Comparison of ENCODE assay signal across 8 cellular contexts in genomic region chr12:96399919-96400630, GRCh38. TPM values are rescaled to one million over a fixed set of nuclear protein-coding genes. Genes with fewer than 3 reads are reported as not detected.
DNase-seq lines count a peak whose midpoint lies in the region; ATAC-seq, FAIRE-seq and TF ChIP-seq lines count a peak whose summit lies in the region.

CDK17 (minus strand) TSS chr12:96400439; CDS start chr12:96334836, 65,603 bp downstream.

- peaks cover 67% of the 10 kb centered on the region for H3K4me1 Mint-ChIP-seq in activated T-helper 1 cell treated with anti-CD3 and anti-CD28 coated beads, Interleukin-12 subunit alpha, Interleukin-12 subunit beta, Interleukin-2, Interleukin-4 antibody, amounts not matched to agents 30 ng/mL and 10 ng/mL and 1 ng/mL, durations not matched to agents 14 hours and 24 hours and 36 hours (ENCODE audit: low read depth)
- H3K4me1 Mint-ChIP-seq in natural killer cell: peaks cover 49 to 53% of the 10 kb centered on the region in 2 donors

- no peaks in the 10 kb centered on the region for H3K27me3 Mint-ChIP-seq in activated T-helper 1 cell treated with anti-CD3 and anti-CD28 coated beads, Interleukin-12 subunit alpha, Interleukin-12 subunit beta, Interleukin-2, Interleukin-4 antibody, amounts not matched to agents 30 ng/mL and 10 ng/mL and 1 ng/mL, durations not matched to agents 14 hours and 24 hours and 36 hours (ENCODE audit: insufficient read depth)
- H3K27me3 Mint-ChIP-seq in natural killer cell (ENCODE audit: low read depth in 2 of 2): no peaks in the 10 kb centered on the region

- peaks cover 4% of the 10 kb centered on the region for H3K36me3 Mint-ChIP-seq in activated T-helper 1 cell treated with anti-CD3 and anti-CD28 coated beads, Interleukin-12 subunit alpha, Interleukin-12 subunit beta, Interleukin-2, Interleukin-4 antibody, amounts not matched to agents 30 ng/mL and 10 ng/mL and 1 ng/mL, durations not matched to agents 14 hours and 24 hours and 36 hours (ENCODE audit: low read depth)
- H3K36me3 Mint-ChIP-seq in natural killer cell: no peaks in the 10 kb centered on the region

- H3K4me2 ChIP-seq in DND-41 (ENCODE audit: insufficient read depth, low read length) (peak within 1 kb of the TSS; percentile 74), Karpas-422 (ENCODE audit: low read depth, low read length, poor library complexity, severe bottlenecking) (peak within 1 kb of the TSS; percentile 92), fibroblast of lung (ENCODE audit: extremely low read depth, insufficient read depth, low read length) (peak within 1 kb of the TSS; percentile 99)

- peaks cover 42% of the 10 kb centered on the region; the same call in 1 of the 2 replicates for H4K20me1 ChIP-seq in DND-41 (ENCODE audit: insufficient read depth, low read length)
- H4K20me1 ChIP-seq in Karpas-422 (ENCODE audit: insufficient read depth, low read depth, low read length): no peaks in the 10 kb centered on the region; the same call in 1 of the 2 replicates
- H4K20me1 ChIP-seq in fibroblast of lung (ENCODE audit: control insufficient read depth, extremely low read depth, insufficient read depth, low read length): peaks cover 7% of the 10 kb centered on the region

- FAIRE-seq in RCC 7860 (lab: Jason Lieb, UNC): no peak

- intact Hi-C loops in activated T-helper 1 cell treated with anti-CD3 and anti-CD28 coated beads, Interleukin-12 subunit alpha, Interleukin-12 subunit beta, Interleukin-2, Interleukin-4 antibody, amounts not matched to agents 30 ng/mL and 10 ng/mL and 1 ng/mL, durations not matched to agents 14 hours and 24 hours and 36 hours (cut with micrococcal nuclease): loop anchor here (1.0 to 5.0 kb wide), 7 partner anchors 65 to 543 kb away; partner anchors contain the start of genes LTA4H, NEDD1 and SNRPF
- intact Hi-C loops in natural killer cell (cut with micrococcal nuclease): loop anchor here (1.0 to 5.0 kb wide), 8 partner anchors 22 to 507 kb away; partner anchors contain the start of genes ELK3 and NEDD1

- peak within 1 kb of the TSS; percentile 93 for H3K4me3 Mint-ChIP-seq in activated T-helper 1 cell treated with anti-CD3 and anti-CD28 coated beads, Interleukin-12 subunit alpha, Interleukin-12 subunit beta, Interleukin-2, Interleukin-4 antibody, amounts not matched to agents 30 ng/mL and 10 ng/mL and 1 ng/mL, durations not matched to agents 14 hours and 24 hours and 36 hours
- H3K4me3 Mint-ChIP-seq in natural killer cell: peak within 1 kb of the TSS; percentile 97

- peak; percentile 70 for ATAC-seq in DND-41 (ENCODE audit: insufficient read depth, low read depth)
- ATAC-seq in GM21786 (IDR thresholded peaks at IDR 0.05; ENCODE audit: unreplicated experiment): peak; percentile 41
- ATAC-seq in natural killer cell: peak; percentile 65 to 82 (median 68)

- no peaks in the 10 kb centered on the region for H3K9me3 ChIP-seq in DND-41 (ENCODE audit: insufficient read depth, low read length, severe bottlenecking)
- H3K9me3 ChIP-seq in Karpas-422 (ENCODE audit: low read length): no peaks in the 10 kb centered on the region
- no peaks in the 10 kb centered on the region for H3K9me3 ChIP-seq in fibroblast of lung (ENCODE audit: control insufficient read depth, insufficient read depth, low read depth, low read length)

- H3K4me3 ChIP-seq in DND-41 (ENCODE audit: low read depth in 1 of 2, low read length in 2 of 2) (peak within 1 kb of the TSS; percentile 40 to 66), Karpas-422 (ENCODE audit: low read length) (peak within 1 kb of the TSS; percentile 83), fibroblast of lung (replicated peaks in 1 of 4; ENCODE audit: control extremely low read depth in 1 of 4, insufficient read depth in 1 of 4, low read depth in 3 of 4, low read length in 4 of 4) (peak within 1 kb of the TSS; percentile 95 to 99 (median 97))

- no peaks in the 10 kb centered on the region for H3K27me3 ChIP-seq in DND-41 (ENCODE audit: insufficient read depth, low read length, poor library complexity)
- H3K27me3 ChIP-seq in Karpas-422 (ENCODE audit: low read length): no peaks in the 10 kb centered on the region
- H3K27me3 ChIP-seq in fibroblast of lung (ENCODE audit: control insufficient read depth, insufficient read depth, low read length): no peaks in the 10 kb centered on the region

- DNase-seq in DND-41: peak; percentile 90
- peak; percentile 94 for DNase-seq in Karpas-422
- peak; percentile 68 for DNase-seq in RCC 7860 (ENCODE audit: low spot score)
- peak; percentile 83 for DNase-seq in activated T-helper 1 cell treated with anti-CD3 and anti-CD28 coated beads, Interleukin-12 subunit alpha, Interleukin-12 subunit beta, Interleukin-2, Interleukin-4 antibody, amounts not matched to agents 30 ng/mL and 10 ng/mL and 1 ng/mL, durations not matched to agents 14 hours and 24 hours and 36 hours (ENCODE audit: low spot score)
- DNase-seq in fibroblast of lung (ENCODE audit: low read depth in 2 of 2): peak; percentile 81 to 89
- DNase-seq in natural killer cell: peak; percentile 85
- DNase-seq in stimulated activated naive CD4-positive, alpha-beta T cell (lab: John Stamatoyannopoulos, UW): peak; percentile 84 to 92 (median 88)

- H2AFZ ChIP-seq in DND-41 (ENCODE audit: low read depth, low read length) (peak within 1 kb of the TSS; percentile 75), Karpas-422 (ENCODE audit: low read length) (peak within 1 kb of the TSS; percentile 55), fibroblast of lung (ENCODE audit: low read length) (peak within 1 kb of the TSS; percentile 23)

- peak; percentile 53 for TF ChIP-seq CTCF in DND-41 (IDR thresholded peaks at IDR 0.05; ENCODE audit: borderline replicate concordance, extremely low read depth, low read length, poor library complexity, severe bottlenecking)
- TF ChIP-seq CTCF in fibroblast of lung (conservative IDR thresholded peaks at IDR 0.05 in 1 of 2, IDR thresholded peaks at IDR 0.05 in 1 of 2; ENCODE audit: low read depth in 1 of 2, low read length in 2 of 2): peak; percentile 21 to 22
- TF ChIP-seq CTCF in natural killer cell (IDR thresholded peaks at IDR 0.05): no peak

- H3K9me2 ChIP-seq in Karpas-422 (replicated peaks; ENCODE audit: insufficient read depth, low read length): no peaks in the 10 kb centered on the region

- peak within 1 kb of the TSS; percentile 97 for H3K27ac Mint-ChIP-seq in activated T-helper 1 cell treated with anti-CD3 and anti-CD28 coated beads, Interleukin-12 subunit alpha, Interleukin-12 subunit beta, Interleukin-2, Interleukin-4 antibody, amounts not matched to agents 30 ng/mL and 10 ng/mL and 1 ng/mL, durations not matched to agents 14 hours and 24 hours and 36 hours
- H3K27ac Mint-ChIP-seq in natural killer cell: peak within 1 kb of the TSS; percentile 93 to 99

- H3K4me1 ChIP-seq in DND-41 (ENCODE audit: insufficient read depth, low read length) (peaks cover 44% of the 10 kb centered on the region), Karpas-422 (ENCODE audit: low read length) (peaks cover 48% of the 10 kb centered on the region), fibroblast of lung (ENCODE audit: control insufficient read depth, extremely low read depth, insufficient read depth, low read length) (peaks cover 11% of the 10 kb centered on the region)

- peak within 1 kb of the TSS; percentile 94 for H3K9ac ChIP-seq in DND-41 (ENCODE audit: low read depth, low read length)
- peak within 1 kb of the TSS; percentile 85 for H3K9ac ChIP-seq in Karpas-422 (ENCODE audit: low read length)
- peak within 1 kb of the TSS; percentile 98 for H3K9ac ChIP-seq in fibroblast of lung (ENCODE audit: insufficient read depth, low read length)

- H3K9me3 Mint-ChIP-seq in activated T-helper 1 cell treated with anti-CD3 and anti-CD28 coated beads, Interleukin-12 subunit alpha, Interleukin-12 subunit beta, Interleukin-2, Interleukin-4 antibody, amounts not matched to agents 30 ng/mL and 10 ng/mL and 1 ng/mL, durations not matched to agents 14 hours and 24 hours and 36 hours: no peaks in the 10 kb centered on the region
- no peaks in the 10 kb centered on the region for H3K9me3 Mint-ChIP-seq in natural killer cell

- peaks cover 49% of the 10 kb centered on the region for H3K79me2 ChIP-seq in DND-41 (ENCODE audit: insufficient read depth, low read length)
- H3K79me2 ChIP-seq in Karpas-422 (ENCODE audit: low read length): peaks cover 48% of the 10 kb centered on the region
- H3K79me2 ChIP-seq in fibroblast of lung (ENCODE audit: control insufficient read depth, insufficient read depth, low read length): peaks cover 50% of the 10 kb centered on the region

- H3K27ac ChIP-seq in DND-41 (ENCODE audit: low read length) (peak within 1 kb of the TSS; percentile 92), Karpas-422 (ENCODE audit: low read length) (peak within 1 kb of the TSS; percentile 83), fibroblast of lung (ENCODE audit: insufficient read depth, low read length) (peak within 1 kb of the TSS; percentile 97)

- H3K36me3 ChIP-seq in DND-41 (ENCODE audit: insufficient read depth, low read length): no peaks in the 10 kb centered on the region; the same call in 1 of the 2 replicates
- H3K36me3 ChIP-seq in Karpas-422 (ENCODE audit: insufficient read depth, low read length): no peaks in the 10 kb centered on the region
- H3K36me3 ChIP-seq in fibroblast of lung (ENCODE audit: control insufficient read depth, insufficient read depth, low read length): no peaks in the 10 kb centered on the region

RNA-seq across cellular contexts. Expression of gene CDK17, which starts in this region (rescaled TPM):
- 35.6 and 71.2 TPM in 2 replicates for total RNA-seq in Karpas-422 (2014; rRNA removed; shearing (Covaris generic); ENCODE audit: low replicate concordance)
- total RNA-seq in activated T-helper 1 cell treated with anti-CD3 and anti-CD28 coated beads, Interleukin-12 subunit alpha, Interleukin-12 subunit beta, Interleukin-2, Interleukin-4 antibody, amounts not matched to agents 30 ng/mL and 10 ng/mL and 1 ng/mL, durations not matched to agents 14 hours and 24 hours and 36 hours: 32.4 and 37.1 TPM in 2 replicates
- total RNA-seq in fibroblast of lung (59.3 and 109 TPM in 2 replicates), natural killer cell (100 to 1,000 TPM; 199 to 234 (median 232) TPM)
- polyA plus RNA-seq in fibroblast of lung: 41.9 and 50.0 TPM in 2 replicates
- 26.7 and 28.6 TPM in 2 replicates for polyA plus RNA-seq in fibroblast of lung (2012)
- polyA minus RNA-seq in fibroblast of lung (ENCODE audit: low replicate concordance): 14.8 and 37.9 TPM in 2 replicates

Comparison
In these comparisons a context has a peak if more than half of its experiments do, and no peak if none do; other contexts are left out.
1. Peak in every context shown above with its lines: DNase-seq, ATAC-seq, H3K4me3 ChIP-seq and H3K27ac ChIP-seq.
2. H2AFZ ChIP-seq: peak in every context shown above with its lines; median percentile 75 in DND-41; 55 in Karpas-422; 23 in fibroblast of lung.